In the genomic region with DNA sequence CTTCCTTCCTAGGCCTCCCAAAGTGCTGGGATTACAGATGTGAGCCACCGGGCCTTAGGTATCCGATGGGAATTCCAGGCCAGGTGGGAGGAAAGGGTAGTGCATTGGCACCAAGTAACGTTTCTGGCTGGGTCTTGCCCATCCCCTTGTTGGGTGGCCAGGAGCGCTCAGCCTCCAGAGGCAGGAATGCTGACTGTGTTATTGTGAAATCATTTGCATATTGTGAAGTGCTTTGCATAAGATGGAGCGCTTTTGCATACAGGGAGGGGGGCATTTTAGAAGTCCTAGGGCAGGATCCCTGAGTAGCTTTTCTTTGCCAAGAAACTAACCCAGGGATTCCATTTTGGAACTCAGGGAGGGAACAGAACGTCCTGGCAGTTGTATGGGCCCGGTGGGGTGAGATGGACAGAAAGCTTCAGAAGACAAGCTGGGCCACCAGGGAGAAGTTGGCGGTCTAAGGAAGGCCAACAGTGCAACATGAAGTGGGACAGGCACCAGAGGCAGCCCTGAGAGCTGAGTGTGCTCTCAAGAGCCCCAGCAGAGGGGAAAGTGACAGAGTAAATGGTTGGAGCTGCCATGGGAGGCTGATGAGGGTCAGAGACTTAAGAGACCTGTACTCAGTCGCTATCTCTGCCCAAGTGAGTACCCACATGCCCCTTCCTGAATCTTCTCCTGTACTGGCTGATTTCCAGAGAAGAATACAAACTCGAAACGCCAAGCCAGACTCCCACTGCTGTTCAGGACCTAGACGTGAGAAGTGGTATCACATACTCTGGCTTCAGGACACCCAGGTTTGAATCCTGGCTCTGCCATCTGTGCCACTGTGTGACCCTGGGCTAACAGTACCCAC, we compare ENCODE assay signal across 9 cellular contexts. TPM values are rescaled to one million over a fixed set of nuclear protein-coding genes. Genes with fewer than 3 reads are reported as not detected.
DNase-seq lines count a peak whose midpoint lies in the region; ATAC-seq and TF ChIP-seq lines count a peak whose summit lies in the region.
"Had no signal": no experiment of that assay in that cellular context is flagged by ENCODE, and none has a peak within 500 bp of the region (broad histone marks: within the 10 kb centered on the region; RNA-seq: fewer than 3 reads in every experiment).

No MANE protein-coding gene starts in this region.

- intact Hi-C loops in activated CD4-positive, alpha-beta memory T cell treated with anti-CD3 and anti-CD28 coated beads for 36 hours (cut with micrococcal nuclease) = no loop called here
- intact Hi-C loops in spleen (cut with DNase I; ENCODE audit: low total_unique reads) = no loop called here

- H3K36me3 Mint-ChIP-seq in activated CD4-positive, alpha-beta memory T cell treated with anti-CD3 and anti-CD28 coated beads for 36 hours = no peaks in the 10 kb centered on the region

- H3K27ac ChIP-seq in HL-60 (replicated peaks) = peak overlapping the region; percentile 74
- H3K27ac ChIP-seq in right atrium auricular region = peak overlapping the region; percentile 93 to 97
- H3K27ac ChIP-seq in spleen = peak overlapping the region; percentile 88 to 96 (median 94)

- CTCF ChIA-PET in activated CD4-positive, alpha-beta memory T cell treated with anti-CD3 and anti-CD28 coated beads for 36 hours (lab: Charles Lee) = interaction anchor here (1.1 to 7.0 kb wide), 3 partner anchors 10 to 255 kb away, joined by 3 to 121 read pairs (median 3); no protein-coding TSS in a partner anchor

- H3K4me1 ChIP-seq in right atrium auricular region (peaks cover 0 to 37% of the 10 kb centered on the region in 2 donors), spleen (peaks cover 19 to 71% (median 45%) of the 10 kb centered on the region in 6 donors)

- H3K9me3 Mint-ChIP-seq in activated CD4-positive, alpha-beta memory T cell treated with anti-CD3 and anti-CD28 coated beads for 36 hours = no peaks in the 10 kb centered on the region

- POLR2A ChIA-PET in activated CD4-positive, alpha-beta memory T cell treated with anti-CD3 and anti-CD28 coated beads for 36 hours (lab: Charles Lee) = interaction anchor here (0.5 kb wide), 1 partner anchor 88 kb away, joined by 4 read pairs; no protein-coding TSS in a partner anchor

- H3K27me3 ChIP-seq in HL-60 (ENCODE audit: insufficient read depth, poor library complexity, severe bottlenecking) (no peaks in the 10 kb centered on the region), right atrium auricular region (no peaks in the 10 kb centered on the region), spleen (replicated peaks in 1 of 7) (no peaks in the 10 kb centered on the region)

- DNase-seq in HL-60 (ENCODE audit: low read depth in 1 of 2, low spot score in 1 of 2) (peak; percentile 34 to 45), right atrium auricular region (ENCODE audit: low spot score) (no peak), spleen (no peak), SW480 (ENCODE audit: low spot score) (no peak), LoVo (ENCODE audit: low spot score) (no peak)
- no peak for DNase-seq in activated CD4-positive, alpha-beta memory T cell treated with anti-CD3 and anti-CD28 coated beads for 36 hours

- H3K4me3 ChIP-seq in HL-60 (replicated peaks; ENCODE audit: insufficient read depth, low read length) = peak overlapping the region; percentile 35
- H3K4me3 ChIP-seq in right atrium auricular region = peak overlapping the region; percentile 48 to 85
- H3K4me3 ChIP-seq in spleen = peak overlapping the region; percentile 38 to 84 (median 54)

- peaks cover 16% of the 10 kb centered on the region for H3K36me3 ChIP-seq in right atrium auricular region
- H3K36me3 ChIP-seq in spleen = peaks cover 0 to 20% (median 2%) of the 10 kb centered on the region in 6 donors

- TF ChIP-seq POLR2A in spleen (IDR thresholded peaks at IDR 0.05) = no peak

- H3K27me3 Mint-ChIP-seq in activated CD4-positive, alpha-beta memory T cell treated with anti-CD3 and anti-CD28 coated beads for 36 hours = no peaks in the 10 kb centered on the region

- H3K27ac Mint-ChIP-seq in activated CD4-positive, alpha-beta memory T cell treated with anti-CD3 and anti-CD28 coated beads for 36 hours = peak overlapping the region; percentile 95

- H3K4me3 Mint-ChIP-seq in activated CD4-positive, alpha-beta memory T cell treated with anti-CD3 and anti-CD28 coated beads for 36 hours = peak overlapping the region; percentile 86

- ATAC-seq in GM18502 (IDR thresholded peaks at IDR 0.05; ENCODE audit: poor library complexity, unreplicated experiment) = no peak
- ATAC-seq in HG03565 (IDR thresholded peaks at IDR 0.05; ENCODE audit: unreplicated experiment) = no peak

- H3K9me3 ChIP-seq in right atrium auricular region = no peaks in the 10 kb centered on the region
- no peaks in the 10 kb centered on the region for H3K9me3 ChIP-seq in spleen

- 41 to 56% (median 49%) methylated on average over 12 of the region's 12 CpGs for WGBS in spleen, 5 donors

- H3K4me1 Mint-ChIP-seq in activated CD4-positive, alpha-beta memory T cell treated with anti-CD3 and anti-CD28 coated beads for 36 hours (ENCODE audit: low read depth) = peaks cover 17% of the 10 kb centered on the region

- TF ChIP-seq CTCF in HL-60 (IDR thresholded peaks at IDR 0.05; ENCODE audit: insufficient read depth, low read length) = no peak
- TF ChIP-seq CTCF in right atrium auricular region (IDR thresholded peaks at IDR 0.05) = no peak
- TF ChIP-seq CTCF in spleen (IDR thresholded peaks at IDR 0.05 in 8 of 11, conservative IDR thresholded peaks at IDR 0.05 in 3 of 11) = peak in 1 of 11 experiments; percentile 11

RNA-seq across cellular contexts. Expression of a gene that starts 1.3 kb away (rescaled TPM):
- 10 to 100 TPM; 17.7 to 18.0 TPM for total RNA-seq in activated CD4-positive, alpha-beta memory T cell treated with anti-CD3 and anti-CD28 coated beads for 36 hours
- total RNA-seq in right atrium auricular region (10 to 100 TPM; 78.4 to 79.8 TPM), spleen (10 to 100 TPM; 26.3 to 48.4 (median 43.2) TPM)
- 10 to 100 TPM; 21.7 to 40.2 (median 26.0) TPM for polyA plus RNA-seq in spleen

RNA-seq across cellular contexts. Expression of a gene that starts 19.1 kb away (rescaled TPM):
- total RNA-seq in activated CD4-positive, alpha-beta memory T cell treated with anti-CD3 and anti-CD28 coated beads for 36 hours = 100 to 1,000 TPM; 143 to 148 TPM
- 100 to 1,000 TPM; 130 to 177 TPM for total RNA-seq in right atrium auricular region
- total RNA-seq in spleen = 10 to 100 TPM; 59.7 to 80.8 (median 66.4) TPM
- polyA plus RNA-seq in spleen = 100 to 1,000 TPM in 1 of 3 donors, 10 to 100 TPM in 2; 64.3 to 105 (median 90.0) TPM

RNA-seq across cellular contexts. Expression of a gene that starts 28.8 kb away (rescaled TPM):
- not detected for total RNA-seq in activated CD4-positive, alpha-beta memory T cell treated with anti-CD3 and anti-CD28 coated beads for 36 hours
- total RNA-seq in right atrium auricular region (10 to 100 TPM in 1 of 2 donors, 1 to 10 TPM in 1; 7.5 to 23.1 TPM), spleen (100 to 1,000 TPM in 6 of 7 donors, 10 to 100 TPM in 1; 95.7 to 366 (median 198) TPM)
- 100 to 1,000 TPM in 1 of 3 donors, 10 to 100 TPM in 2; 84.2 to 128 (median 91.8) TPM for polyA plus RNA-seq in spleen

RNA-seq across cellular contexts. Expression of a gene that starts 41.8 kb away (rescaled TPM):
- under 1 TPM in 1 of 2 experiments, not detected in 1; 0.22 TPM for total RNA-seq in activated CD4-positive, alpha-beta memory T cell treated with anti-CD3 and anti-CD28 coated beads for 36 hours
- total RNA-seq in right atrium auricular region (not detected), spleen (1 to 10 TPM in 3 of 7 donors, under 1 TPM in 2, not detected in 2; 0.42 to 1.6 (median 1.2) TPM)
- 1 to 10 TPM in 1 of 3 donors, under 1 TPM in 2; 0.53 to 1.5 (median 0.74) TPM for polyA plus RNA-seq in spleen
- total RNA-seq: subcutaneous adipose tissue had no signal

RNA-seq across cellular contexts. Expression of a gene that starts 54.6 kb away (rescaled TPM):
- total RNA-seq in activated CD4-positive, alpha-beta memory T cell treated with anti-CD3 and anti-CD28 coated beads for 36 hours = not detected
- 1,000 to 10,000 TPM in 1 of 2 donors, 100 to 1,000 TPM in 1; 797 to 1,210 TPM for total RNA-seq in right atrium auricular region
- 1 to 10 TPM in 5 of 7 donors, under 1 TPM in 2; 0.91 to 4.7 (median 1.5) TPM for total RNA-seq in spleen
- 1 to 10 TPM in 2 of 3 donors, under 1 TPM in 1; 0.49 to 2.2 (median 1.4) TPM for polyA plus RNA-seq in spleen

Comparison
In these comparisons a context has a peak if more than half of its experiments do, and no peak if none do; other contexts are left out.
1. DNase-seq: peak in HL-60 (2 of 2); none in activated CD4-positive, alpha-beta memory T cell treated with anti-CD3 and anti-CD28 coated beads for 36 hours (single experiment), right atrium auricular region (single experiment), spleen (single experiment), SW480 (single experiment) and LoVo (single experiment).
2. RNA of a gene that starts 28.8 kb away (total RNA-seq): 95.7 to 366 TPM in spleen and 7.5 to 23.1 TPM in right atrium auricular region; not detected in activated CD4-positive, alpha-beta memory T cell treated with anti-CD3 and anti-CD28 coated beads for 36 hours; every median in the first group is over 4 times any median in the second.
3. Peak in every context shown above with its lines, with median percentiles within 50 percentile points of each other: H3K27ac ChIP-seq and H3K4me3 ChIP-seq.